1 cellular context compared by ENCODE assay signal in genomic region chr7:131110294-131111080, GRCh38.
TF ChIP-seq lines count a peak whose summit lies in the region.

No MANE protein-coding gene starts in this region.

TF ChIP-seq in K562, 482 proteins besides CTCF, POLR2A, EP300 and RAD21 (continued from another document):
- TF ChIP-seq CUX1 (CRISPR knock-in tag; IDR thresholded peaks at IDR 0.05) = 0 out of 2 replicates have a peak, but pooled peaks have one; percentile 16
- TF ChIP-seq ZFP91 (CRISPR knock-in tag; IDR thresholded peaks at IDR 0.05) = peak; percentile 48; the same call in 1 of the 2 replicates
- peak; percentile 8; the same call in 1 of the 2 replicates for TF ChIP-seq CREB1 (IDR thresholded peaks at IDR 0.05)
- no peak for TF ChIP-seq CREB1 (CRISPR knock-in tag; IDR thresholded peaks at IDR 0.05)
- TF ChIP-seq SOX6 (IDR thresholded peaks at IDR 0.05) = no peak
- TF ChIP-seq BRD9 (IDR thresholded peaks at IDR 0.05; ENCODE audit: low read depth, partially characterized antibody) = no peak
- peak; percentile 9; the same call in 1 of the 2 replicates for TF ChIP-seq DNMT1 (IDR thresholded peaks at IDR 0.05)
- TF ChIP-seq SMAD1 (IDR thresholded peaks at IDR 0.05; ENCODE audit: low read depth, low read length, partially characterized antibody) = peak; percentile 13
- no peak for TF ChIP-seq PTBP1 (IDR thresholded peaks at IDR 0.05; ENCODE audit: low read depth, low read length)
- TF ChIP-seq KDM1A (IDR thresholded peaks at IDR 0.05) = peak in 1 of 2 experiments; percentile 10; a peak in 1 of 4 replicates
- no peak for TF ChIP-seq TOE1 (IDR thresholded peaks at IDR 0.05; ENCODE audit: borderline replicate concordance)
- TF ChIP-seq TOE1 (CRISPR knock-in tag; IDR thresholded peaks at IDR 0.05; ENCODE audit: borderline replicate concordance, low read depth) = peak; percentile 42; the same call in 1 of the 2 replicates
- TF ChIP-seq SMAD3 (CRISPR knock-in tag; conservative IDR thresholded peaks at IDR 0.05) = no peak
- no peak for TF ChIP-seq ZNF551 (CRISPR knock-in tag; IDR thresholded peaks at IDR 0.05)
- peak in 1 of 2 experiments; percentile 28; a peak in 1 of 4 replicates for TF ChIP-seq MLLT1 (IDR thresholded peaks at IDR 0.05)
- no peak for TF ChIP-seq ERF (CRISPR knock-in tag; IDR thresholded peaks at IDR 0.05)
